ENCODE assay signal across 8 cellular contexts in genomic region chr1:150567717-150568561, GRCh38. TPM values are rescaled to one million over a fixed set of nuclear protein-coding genes. Genes with fewer than 3 reads are reported as not detected.
DNase-seq lines count a peak whose midpoint lies in the region; ATAC-seq, FAIRE-seq and TF ChIP-seq lines count a peak whose summit lies in the region.

No MANE protein-coding gene starts in this region.

- no peaks in the 10 kb centered on the region for H3K27me3 ChIP-seq in SK-N-SH (ENCODE audit: insufficient read depth)

- peaks cover 42% of the 10 kb centered on the region for H4K20me1 ChIP-seq in SK-N-SH (ENCODE audit: insufficient read depth)

- H3K9me2 ChIP-seq in SK-N-SH, result no peaks in the 10 kb centered on the region

- CTCF ChIA-PET in SK-N-SH (lab: Yijun Ruan, JAX), result interaction anchor here (0.8 to 13.4 kb wide), 9 partner anchors 6 to 492 kb away, joined by 3 to 142 read pairs (median 3); partner anchors contain the start of gene MCL1

- no peak for TF ChIP-seq CTCF in SK-N-SH (IDR thresholded peaks at IDR 0.05)

- FAIRE-seq in HTR-8/SVneo (lab: Jason Lieb, UNC), result no peak

- peak overlapping the region in 1 of 2 experiments; percentile 5; a peak in 1 of 4 replicates for H3K4me3 ChIP-seq in SK-N-SH (ENCODE audit: low read depth in 2 of 2, low read length in 1 of 2)
- peak overlapping the region in 5 of 7 experiments; percentile 1 to 30 (median 27) for H3K4me3 ChIP-seq in skin epidermis

- WGBS in SK-N-SH (ENCODE audit: low lambda C conversion rate), result 27% methylated on average over 10 of the region's 10 CpGs

- POLR2A ChIA-PET in SK-N-SH (lab: Yijun Ruan, JAX), result interaction anchor here (0.8 to 8.9 kb wide), 2 partner anchors 10 to 61 kb away, joined by 5 to 149 read pairs; partner anchors contain the start of genes ENSA and MCL1

- H3K9me3 ChIP-seq in SK-N-SH, result no peaks in the 10 kb centered on the region

- H3K27ac ChIP-seq in SK-N-SH (ENCODE audit: low read depth in 2 of 2, low read length in 1 of 2) (peak overlapping the region; percentile 83 to 100), caudate nucleus (ENCODE audit: low read depth, low read length) (peak overlapping the region; percentile 96), skin epidermis (peak overlapping the region in 20 of 21 experiments; percentile 57 to 100 (median 99))

- TF ChIP-seq RAD21 in SK-N-SH (IDR thresholded peaks at IDR 0.05; ENCODE audit: low read length), result no peak

- H3K4me2 ChIP-seq in SK-N-SH, result peak overlapping the region; percentile 55

- peak; percentile 81 for DNase-seq in AG08396 (ENCODE audit: low spot score)
- peak; percentile 66 for DNase-seq in HTR-8/SVneo (ENCODE audit: insufficient read length, low spot score)
- DNase-seq in SK-N-SH, result peak; percentile 56
- peak in 34 of 61 donors; percentile 13 to 75 (median 38) for DNase-seq in caudate nucleus (lab: John Stamatoyannopoulos, UW)
- DNase-seq in islet precursor cell, result peak; percentile 99
- DNase-seq in COLO829 (ENCODE audit: low spot score), result no peak

- H3F3A ChIP-seq in SK-N-SH (replicated peaks; ENCODE audit: insufficient read depth), result peaks cover 85% of the 10 kb centered on the region

- H3K4me1 ChIP-seq in SK-N-SH (ENCODE audit: control insufficient read depth in 1 of 2, insufficient read depth in 2 of 2, low read depth in 1 of 2, low read length in 1 of 2), result peaks cover 35 to 41% of the 10 kb centered on the region in 2 experiments

- ATAC-seq in GM18517 (IDR thresholded peaks at IDR 0.05; ENCODE audit: unreplicated experiment), result peak; percentile 17

- no peak for TF ChIP-seq EP300 in SK-N-SH (IDR thresholded peaks at IDR 0.05; ENCODE audit: borderline replicate concordance in 1 of 2, low read depth in 1 of 2, low read length in 1 of 2)

- H3K9ac ChIP-seq in SK-N-SH, result peak overlapping the region; percentile 73

- peaks cover 97% of the 10 kb centered on the region for H3K79me2 ChIP-seq in SK-N-SH (ENCODE audit: insufficient read depth)

- peaks cover 6 to 20% of the 10 kb centered on the region in 2 experiments for H3K36me3 ChIP-seq in SK-N-SH (replicated peaks in 1 of 2; ENCODE audit: control insufficient read depth in 1 of 2, insufficient read depth in 2 of 2, low read length in 1 of 2)

- no peak overlapping the region for H2AFZ ChIP-seq in SK-N-SH (ENCODE audit: low read depth)

TF ChIP-seq in SK-N-SH, 30 proteins besides CTCF, POLR2A, EP300 and RAD21 (continues in another document):
- TF ChIP-seq TEAD4 (IDR thresholded peaks at IDR 0.05; ENCODE audit: borderline replicate concordance, insufficient read depth) (peak; percentile 79; the same call in 1 of the 2 replicates), RFX5 (IDR thresholded peaks at IDR 0.05; ENCODE audit: low read length) (no peak), USF2 (IDR thresholded peaks at IDR 0.05; ENCODE audit: borderline replicate concordance, low read depth, low read length) (0 out of 2 replicates have a peak, but pooled peaks have one; percentile 31), TAF1 (IDR thresholded peaks at IDR 0.05; ENCODE audit: borderline replicate concordance, low read depth, low read length) (peak; percentile 15; the same call in 1 of the 2 replicates), MXI1 (IDR thresholded peaks at IDR 0.05; ENCODE audit: low read depth, low read length) (no peak), FOSL2 (IDR thresholded peaks at IDR 0.05; ENCODE audit: borderline replicate concordance, low read depth) (0 out of 2 replicates have a peak, but pooled peaks have one; percentile 25), MAX (IDR thresholded peaks at IDR 0.05; ENCODE audit: low read depth) (peak; percentile 61), POLR2AphosphoS5 (IDR thresholded peaks at IDR 0.05; ENCODE audit: low read depth, low read length) (peak; percentile 54), NFIC (IDR thresholded peaks at IDR 0.05; ENCODE audit: borderline replicate concordance) (peak; percentile 71), SMC3 (IDR thresholded peaks at IDR 0.05; ENCODE audit: low read depth, low read length) (no peak), CHD2 (IDR thresholded peaks at IDR 0.05; ENCODE audit: low read length, partially characterized antibody) (peak; percentile 61), GATA2 (CRISPR knock-in tag; IDR thresholded peaks at IDR 0.05) (no peak), ELF1 (IDR thresholded peaks at IDR 0.05) (peak; percentile 19; the same call in 1 of the 2 replicates), SIN3A (IDR thresholded peaks at IDR 0.05; ENCODE audit: borderline replicate concordance, low read depth, low read length) (peak; percentile 66; the same call in 1 of the 2 replicates), MEF2A (IDR thresholded peaks at IDR 0.05; ENCODE audit: borderline replicate concordance, low read depth) (no peak), TCF12 (IDR thresholded peaks at IDR 0.05) (peak; percentile 42; the same call in 1 of the 2 replicates), RCOR1 (IDR thresholded peaks at IDR 0.05; ENCODE audit: low read length) (no peak), FOXM1 (IDR thresholded peaks at IDR 0.05; ENCODE audit: low read depth) (no peak), FOXJ3 (CRISPR knock-in tag; IDR thresholded peaks at IDR 0.05) (no peak)
- TF ChIP-seq, protein P1, sequence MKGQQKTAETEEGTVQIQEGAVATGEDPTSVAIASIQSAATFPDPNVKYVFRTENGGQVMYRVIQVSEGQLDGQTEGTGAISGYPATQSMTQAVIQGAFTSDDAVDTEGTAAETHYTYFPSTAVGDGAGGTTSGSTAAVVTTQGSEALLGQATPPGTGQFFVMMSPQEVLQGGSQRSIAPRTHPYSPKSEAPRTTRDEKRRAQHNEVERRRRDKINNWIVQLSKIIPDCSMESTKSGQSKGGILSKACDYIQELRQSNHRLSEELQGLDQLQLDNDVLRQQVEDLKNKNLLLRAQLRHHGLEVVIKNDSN (IDR thresholded peaks at IDR 0.05; ENCODE audit: borderline replicate concordance, low read depth), result peak; percentile 70; the same call in 1 of the 2 replicates
- TF ChIP-seq, protein P2, sequence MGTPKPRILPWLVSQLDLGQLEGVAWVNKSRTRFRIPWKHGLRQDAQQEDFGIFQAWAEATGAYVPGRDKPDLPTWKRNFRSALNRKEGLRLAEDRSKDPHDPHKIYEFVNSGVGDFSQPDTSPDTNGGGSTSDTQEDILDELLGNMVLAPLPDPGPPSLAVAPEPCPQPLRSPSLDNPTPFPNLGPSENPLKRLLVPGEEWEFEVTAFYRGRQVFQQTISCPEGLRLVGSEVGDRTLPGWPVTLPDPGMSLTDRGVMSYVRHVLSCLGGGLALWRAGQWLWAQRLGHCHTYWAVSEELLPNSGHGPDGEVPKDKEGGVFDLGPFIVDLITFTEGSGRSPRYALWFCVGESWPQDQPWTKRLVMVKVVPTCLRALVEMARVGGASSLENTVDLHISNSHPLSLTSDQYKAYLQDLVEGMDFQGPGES (IDR thresholded peaks at IDR 0.05; ENCODE audit: low read depth, low read length), result no peak
- TF ChIP-seq, protein P3, sequence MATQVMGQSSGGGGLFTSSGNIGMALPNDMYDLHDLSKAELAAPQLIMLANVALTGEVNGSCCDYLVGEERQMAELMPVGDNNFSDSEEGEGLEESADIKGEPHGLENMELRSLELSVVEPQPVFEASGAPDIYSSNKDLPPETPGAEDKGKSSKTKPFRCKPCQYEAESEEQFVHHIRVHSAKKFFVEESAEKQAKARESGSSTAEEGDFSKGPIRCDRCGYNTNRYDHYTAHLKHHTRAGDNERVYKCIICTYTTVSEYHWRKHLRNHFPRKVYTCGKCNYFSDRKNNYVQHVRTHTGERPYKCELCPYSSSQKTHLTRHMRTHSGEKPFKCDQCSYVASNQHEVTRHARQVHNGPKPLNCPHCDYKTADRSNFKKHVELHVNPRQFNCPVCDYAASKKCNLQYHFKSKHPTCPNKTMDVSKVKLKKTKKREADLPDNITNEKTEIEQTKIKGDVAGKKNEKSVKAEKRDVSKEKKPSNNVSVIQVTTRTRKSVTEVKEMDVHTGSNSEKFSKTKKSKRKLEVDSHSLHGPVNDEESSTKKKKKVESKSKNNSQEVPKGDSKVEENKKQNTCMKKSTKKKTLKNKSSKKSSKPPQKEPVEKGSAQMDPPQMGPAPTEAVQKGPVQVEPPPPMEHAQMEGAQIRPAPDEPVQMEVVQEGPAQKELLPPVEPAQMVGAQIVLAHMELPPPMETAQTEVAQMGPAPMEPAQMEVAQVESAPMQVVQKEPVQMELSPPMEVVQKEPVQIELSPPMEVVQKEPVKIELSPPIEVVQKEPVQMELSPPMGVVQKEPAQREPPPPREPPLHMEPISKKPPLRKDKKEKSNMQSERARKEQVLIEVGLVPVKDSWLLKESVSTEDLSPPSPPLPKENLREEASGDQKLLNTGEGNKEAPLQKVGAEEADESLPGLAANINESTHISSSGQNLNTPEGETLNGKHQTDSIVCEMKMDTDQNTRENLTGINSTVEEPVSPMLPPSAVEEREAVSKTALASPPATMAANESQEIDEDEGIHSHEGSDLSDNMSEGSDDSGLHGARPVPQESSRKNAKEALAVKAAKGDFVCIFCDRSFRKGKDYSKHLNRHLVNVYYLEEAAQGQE (IDR thresholded peaks at IDR 0.05; ENCODE audit: low read depth, low read length), result no peak

RNA-seq across cellular contexts. Expression of gene MCL1, which starts 11.5 kb away (rescaled TPM):
- polyA plus RNA-seq in SK-N-SH (2012; rRNA removed), result 110 and 131 TPM in 2 replicates
- polyA plus RNA-seq in SK-N-SH (2012; cell fraction: cytosol; rRNA removed), result 70.8 and 82.9 TPM in 2 replicates
- polyA plus RNA-seq in SK-N-SH (2012; cell fraction: nucleus; rRNA removed), result 354 and 429 TPM in 2 replicates

RNA-seq across cellular contexts. Expression of gene ADAMTSL4, which starts 18.7 kb away (rescaled TPM):
- 2.4 and 3.4 TPM in 2 replicates for polyA plus RNA-seq in SK-N-SH (2012; rRNA removed)
- 1.9 and 3.0 TPM in 2 replicates for polyA plus RNA-seq in SK-N-SH (2012; cell fraction: cytosol; rRNA removed)
- 11.2 and 16.1 TPM in 2 replicates for polyA plus RNA-seq in SK-N-SH (2012; cell fraction: nucleus; rRNA removed)

RNA-seq across cellular contexts. Expression of gene FALEC, which starts 52.4 kb away (rescaled TPM):
- polyA plus RNA-seq in SK-N-SH (2012; rRNA removed), result 0.50 and 0.72 TPM in 2 replicates
- 0.13 and 0.37 TPM in 2 replicates for polyA plus RNA-seq in SK-N-SH (2012; cell fraction: cytosol; rRNA removed)
- polyA plus RNA-seq in SK-N-SH (2012; cell fraction: nucleus; rRNA removed), result 0.68 and 0.89 TPM in 2 replicates
